21 cellular contexts compared by ENCODE assay signal in the genomic region with DNA sequence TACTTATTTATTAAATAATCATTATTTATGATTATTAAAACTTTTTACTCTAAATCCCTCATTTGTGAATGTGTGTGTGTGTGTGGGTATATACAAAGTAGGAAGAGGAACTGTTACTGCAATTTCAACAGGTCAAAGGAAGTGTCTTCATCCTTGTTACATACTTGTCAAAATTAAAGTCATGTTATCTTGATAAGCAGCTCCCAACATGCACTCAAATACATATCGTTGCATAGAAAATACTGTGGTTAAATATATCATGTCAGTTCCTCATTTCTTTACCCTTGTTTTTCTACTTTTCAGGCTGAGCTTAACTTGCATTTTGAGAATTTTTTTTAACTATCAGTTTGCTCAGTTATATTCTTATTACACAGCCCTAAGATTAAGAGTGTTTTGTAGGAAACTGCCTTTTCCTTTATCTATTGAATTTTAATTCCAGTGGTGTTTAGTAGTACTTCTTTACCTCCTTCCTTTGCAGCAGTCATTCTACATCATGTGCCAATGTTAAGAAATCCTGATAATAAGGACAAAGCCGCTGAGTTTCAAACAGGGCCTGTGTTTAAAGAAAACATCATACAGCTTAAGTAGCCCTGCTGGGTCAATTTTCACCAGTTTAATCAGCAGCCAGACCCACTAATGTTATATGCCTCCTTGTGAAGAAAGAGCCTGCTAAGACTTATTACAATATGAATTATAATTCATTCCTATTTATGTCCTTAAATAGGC. TPM values are rescaled to one million over a fixed set of nuclear protein-coding genes. Genes with fewer than 3 reads are reported as not detected.
DNase-seq lines count a peak whose midpoint lies in the region; ATAC-seq and TF ChIP-seq lines count a peak whose summit lies in the region.
"Had no signal": no experiment of that assay in that cellular context is flagged by ENCODE, and none has a peak within 500 bp of the region (broad histone marks: within the 10 kb centered on the region; RNA-seq: fewer than 3 reads in every experiment).

No MANE protein-coding gene starts in this region.

- peaks cover 8 to 9% of the 10 kb centered on the region in 2 donors for H3K36me3 Mint-ChIP-seq in naive B cell
- no peaks in the 10 kb centered on the region for H3K36me3 Mint-ChIP-seq in activated T-helper 1 cell treated with anti-CD3 and anti-CD28 coated beads, Interleukin-12 subunit alpha, Interleukin-12 subunit beta, Interleukin-2, Interleukin-4 antibody, amounts not matched to agents 30 ng/mL and 10 ng/mL and 1 ng/mL, durations not matched to agents 14 hours and 24 hours and 36 hours (ENCODE audit: low read depth)

- H3K4me3 ChIP-seq in BLaER1 treated with 17β-estradiol and CSF1 and Interleukin-3, amounts not matched to agents 10 nM and 100 nM = no peak overlapping the region
- H3K4me3 ChIP-seq in sigmoid colon = no peak overlapping the region
- H3K4me3 ChIP-seq: PC-9, SK-N-MC, uterus had no signal

- peaks cover 3 to 10% (median 7%) of the 10 kb centered on the region in 7 donors for H3K9me3 Mint-ChIP-seq in naive B cell
- H3K9me3 Mint-ChIP-seq in activated T-helper 1 cell treated with anti-CD3 and anti-CD28 coated beads, Interleukin-12 subunit alpha, Interleukin-12 subunit beta, Interleukin-2, Interleukin-4 antibody, amounts not matched to agents 30 ng/mL and 10 ng/mL and 1 ng/mL, durations not matched to agents 14 hours and 24 hours and 36 hours = peaks cover 3% of the 10 kb centered on the region

- ATAC-seq in naive B cell (ENCODE audit: low read depth in 2 of 2) (peak; percentile 92 to 94), GM19324 (IDR thresholded peaks at IDR 0.05; ENCODE audit: low FRiP score, unreplicated experiment) (no peak)
- ATAC-seq: left cardiac atrium had no signal

- peak overlapping the region; percentile 13 to 68 (median 52); a peak in 21 of 22 replicates for H3K4me2 ChIP-seq in BLaER1 treated with 17β-estradiol and CSF1 and Interleukin-3, amounts not matched to agents 10 nM and 100 nM
- H3K4me2 ChIP-seq: PC-9 had no signal

- H3K27me3 Mint-ChIP-seq in naive B cell = no peaks in the 10 kb centered on the region
- no peaks in the 10 kb centered on the region for H3K27me3 Mint-ChIP-seq in activated T-helper 1 cell treated with anti-CD3 and anti-CD28 coated beads, Interleukin-12 subunit alpha, Interleukin-12 subunit beta, Interleukin-2, Interleukin-4 antibody, amounts not matched to agents 30 ng/mL and 10 ng/mL and 1 ng/mL, durations not matched to agents 14 hours and 24 hours and 36 hours (ENCODE audit: insufficient read depth)
- H3K27me3 Mint-ChIP-seq: activated naive CD4-positive, alpha-beta T cell treated with anti-CD3 and anti-CD28 coated beads, Interleukin-2, amount 50 U/mL, for 24 hours; activated T-cell treated with anti-CD3 and anti-CD28 coated beads, Interleukin-2, amount 50 U/mL, for 24 hours had no signal

- peaks cover 19 to 33% (median 29%) of the 10 kb centered on the region in 10 experiments for H3K4me1 ChIP-seq in BLaER1 treated with 17β-estradiol and CSF1 and Interleukin-3, amounts not matched to agents 10 nM and 100 nM
- H3K4me1 ChIP-seq in sigmoid colon = no peaks in the 10 kb centered on the region
- H3K4me1 ChIP-seq: Caco-2, uterus had no signal

- H3K27ac Mint-ChIP-seq in naive B cell = peak overlapping the region; percentile 4 to 88 (median 74)
- H3K27ac Mint-ChIP-seq in activated T-helper 1 cell treated with anti-CD3 and anti-CD28 coated beads, Interleukin-12 subunit alpha, Interleukin-12 subunit beta, Interleukin-2, Interleukin-4 antibody, amounts not matched to agents 30 ng/mL and 10 ng/mL and 1 ng/mL, durations not matched to agents 14 hours and 24 hours and 36 hours = no peak overlapping the region
- H3K27ac Mint-ChIP-seq: activated naive CD4-positive, alpha-beta T cell treated with anti-CD3 and anti-CD28 coated beads, Interleukin-2, amount 50 U/mL, for 24 hours; activated T-cell treated with anti-CD3 and anti-CD28 coated beads, Interleukin-2, amount 50 U/mL, for 24 hours had no signal

- peak overlapping the region; percentile 4 to 88 (median 78); a peak in 21 of 22 replicates for H3K27ac ChIP-seq in BLaER1 treated with 17β-estradiol and CSF1 and Interleukin-3, amounts not matched to agents 10 nM and 100 nM
- no peak overlapping the region for H3K27ac ChIP-seq in sigmoid colon
- H3K27ac ChIP-seq: PC-9, SK-N-MC, uterus had no signal

- H3K36me3 ChIP-seq in BLaER1 treated with 17β-estradiol and CSF1 and Interleukin-3, amounts not matched to agents 10 nM and 100 nM = peaks cover 0 to 46% (median 21%) of the 10 kb centered on the region in 11 experiments; a peak in 16 of 22 replicates
- H3K36me3 ChIP-seq in sigmoid colon = no peaks in the 10 kb centered on the region
- H3K36me3 ChIP-seq: uterus had no signal

- peak overlapping the region; percentile 1 to 79 (median 37) for H3K4me3 Mint-ChIP-seq in naive B cell
- no peak overlapping the region for H3K4me3 Mint-ChIP-seq in activated T-helper 1 cell treated with anti-CD3 and anti-CD28 coated beads, Interleukin-12 subunit alpha, Interleukin-12 subunit beta, Interleukin-2, Interleukin-4 antibody, amounts not matched to agents 30 ng/mL and 10 ng/mL and 1 ng/mL, durations not matched to agents 14 hours and 24 hours and 36 hours
- H3K4me3 Mint-ChIP-seq: activated naive CD4-positive, alpha-beta T cell treated with anti-CD3 and anti-CD28 coated beads, Interleukin-2, amount 50 U/mL, for 24 hours; activated T-cell treated with anti-CD3 and anti-CD28 coated beads, Interleukin-2, amount 50 U/mL, for 24 hours had no signal

- intact Hi-C loops in activated T-helper 1 cell treated with anti-CD3 and anti-CD28 coated beads, Interleukin-12 subunit alpha, Interleukin-12 subunit beta, Interleukin-2, Interleukin-4 antibody, amounts not matched to agents 30 ng/mL and 10 ng/mL and 1 ng/mL, durations not matched to agents 14 hours and 24 hours and 36 hours (cut with micrococcal nuclease) = no loop called here
- intact Hi-C loops in sigmoid colon (cut with DNase I) = no loop called here

- H3K4me1 Mint-ChIP-seq in naive B cell = peaks cover 23 to 45% (median 40%) of the 10 kb centered on the region in 3 donors
- H3K4me1 Mint-ChIP-seq in activated T-helper 1 cell treated with anti-CD3 and anti-CD28 coated beads, Interleukin-12 subunit alpha, Interleukin-12 subunit beta, Interleukin-2, Interleukin-4 antibody, amounts not matched to agents 30 ng/mL and 10 ng/mL and 1 ng/mL, durations not matched to agents 14 hours and 24 hours and 36 hours (ENCODE audit: low read depth) = peaks cover 6% of the 10 kb centered on the region

- TF ChIP-seq EP300 in sigmoid colon (IDR thresholded peaks at IDR 0.05) = no peak

- WGBS in sigmoid colon, 2 donors = 60 to 71% methylated on average over 2 of the region's 2 CpGs

- TF ChIP-seq POLR2A in sigmoid colon (IDR thresholded peaks at IDR 0.05) = no peak

- H3K27me3 ChIP-seq in BLaER1 treated with 17β-estradiol and CSF1 and Interleukin-3, amounts not matched to agents 10 nM and 100 nM = no peaks in the 10 kb centered on the region
- no peaks in the 10 kb centered on the region for H3K27me3 ChIP-seq in sigmoid colon
- H3K27me3 ChIP-seq: uterus had no signal

- peak overlapping the region; percentile 20 to 74 (median 59); a peak in 17 of 22 replicates for H3K9ac ChIP-seq in BLaER1 treated with 17β-estradiol and CSF1 and Interleukin-3, amounts not matched to agents 10 nM and 100 nM

- no peak for TF ChIP-seq CTCF in sigmoid colon (IDR thresholded peaks at IDR 0.05)

- DNase-seq in Kasumi-1 (lab: John Stamatoyannopoulos, UW) (peak; percentile 87 to 88), SIG-M5 treated with dmso at 0.1 percent for 504 hours (lab: John Stamatoyannopoulos, UW; ENCODE audit: unreplicated experiment) (peak; percentile 96), naive B cell (peak; percentile 44), DMS 273 (lab: John Stamatoyannopoulos, UW; ENCODE audit: unreplicated experiment) (no peak), sigmoid colon (no peak)
- no peak for DNase-seq in activated T-helper 1 cell treated with anti-CD3 and anti-CD28 coated beads, Interleukin-12 subunit alpha, Interleukin-12 subunit beta, Interleukin-2, Interleukin-4 antibody, amounts not matched to agents 30 ng/mL and 10 ng/mL and 1 ng/mL, durations not matched to agents 14 hours and 24 hours and 36 hours (ENCODE audit: low spot score)
- DNase-seq: activated CD4-positive, alpha-beta T cell treated with anti-CD3 and anti-CD28 coated beads, Interleukin-2, amount 50 U/mL, for 48 hours; activated T-cell treated with anti-CD3 and anti-CD28 coated beads, Interleukin-2, amount 50 U/mL, for 24 hours; Caco-2; foreskin fibroblast; GOT3; left cardiac atrium; NCI-H1694 treated with DMSO at 0.1 percent for 48 hours; NCI-H510A treated with DMSO at 0.1 percent for 48 hours; PC-9; stimulated activated CD4-positive, alpha-beta T cell treated with anti-CD3 and anti-CD28 coated beads, Interleukin-2, amount 100 ng/mL, for 48 hours; uterus had no signal

- peaks cover 8 to 31% (median 23%) of the 10 kb centered on the region in 11 experiments for H3K9me3 ChIP-seq in BLaER1 treated with 17β-estradiol and CSF1 and Interleukin-3, amounts not matched to agents 10 nM and 100 nM (replicated peaks in 1 of 11)
- H3K9me3 ChIP-seq in sigmoid colon = no peaks in the 10 kb centered on the region
- H3K9me3 ChIP-seq: uterus had no signal

- no peaks in the 10 kb centered on the region for H4K20me1 ChIP-seq in BLaER1 treated with 17β-estradiol and CSF1 and Interleukin-3, amounts not matched to agents 10 nM and 100 nM

RNA-seq across cellular contexts. Expression of a gene that starts 7.2 kb away (rescaled TPM):
- polyA plus RNA-seq in naive B cell (ENCODE audit: low read depth in 6 of 6) = 1 to 10 TPM in 4 of 6 donors, under 1 TPM in 1, not detected in 1; 0.88 to 2.6 (median 1.6) TPM
- 0.60 and 0.78 TPM in 2 replicates for total RNA-seq in activated T-helper 1 cell treated with anti-CD3 and anti-CD28 coated beads, Interleukin-12 subunit alpha, Interleukin-12 subunit beta, Interleukin-2, Interleukin-4 antibody, amounts not matched to agents 30 ng/mL and 10 ng/mL and 1 ng/mL, durations not matched to agents 14 hours and 24 hours and 36 hours
- total RNA-seq in sigmoid colon = 1 to 10 TPM in 1 of 4 donors, under 1 TPM in 2, not detected in 1; 0.14 to 3.2 (median 0.55) TPM
- polyA plus RNA-seq in sigmoid colon = 1 to 10 TPM in 1 of 3 donors, under 1 TPM in 2; 0.46 to 1.8 (median 0.47) TPM

RNA-seq across cellular contexts. Expression of a gene that starts 18.6 kb away (rescaled TPM):
- 10 to 100 TPM; 46.3 to 96.7 (median 65.5) TPM for polyA plus RNA-seq in naive B cell (ENCODE audit: low read depth in 6 of 6)
- total RNA-seq in activated T-helper 1 cell treated with anti-CD3 and anti-CD28 coated beads, Interleukin-12 subunit alpha, Interleukin-12 subunit beta, Interleukin-2, Interleukin-4 antibody, amounts not matched to agents 30 ng/mL and 10 ng/mL and 1 ng/mL, durations not matched to agents 14 hours and 24 hours and 36 hours = 40.7 and 43.6 TPM in 2 replicates
- 10 to 100 TPM; 18.3 to 30.7 (median 23.8) TPM for total RNA-seq in sigmoid colon
- 10 to 100 TPM; 21.6 to 35.1 (median 30.6) TPM for polyA plus RNA-seq in sigmoid colon

Comparison
In these comparisons a context has a peak if more than half of its experiments do, and no peak if none do; other contexts are left out.
1. H3K27ac ChIP-seq: peak in BLaER1 treated with 17β-estradiol and CSF1 and Interleukin-3, amounts not matched to agents 10 nM and 100 nM (11 of 11); none in sigmoid colon (0 of 4).
2. DNase-seq: peak in Kasumi-1 (2 of 2), SIG-M5 treated with dmso at 0.1 percent for 504 hours (single experiment) and naive B cell (single experiment); none in DMS 273 (single experiment), activated T-helper 1 cell treated with anti-CD3 and anti-CD28 coated beads, Interleukin-12 subunit alpha, Interleukin-12 subunit beta, Interleukin-2, Interleukin-4 antibody, amounts not matched to agents 30 ng/mL and 10 ng/mL and 1 ng/mL, durations not matched to agents 14 hours and 24 hours and 36 hours (single experiment) and sigmoid colon (single experiment).